ENCODE assay signal across 27 cellular contexts in the genomic region with DNA sequence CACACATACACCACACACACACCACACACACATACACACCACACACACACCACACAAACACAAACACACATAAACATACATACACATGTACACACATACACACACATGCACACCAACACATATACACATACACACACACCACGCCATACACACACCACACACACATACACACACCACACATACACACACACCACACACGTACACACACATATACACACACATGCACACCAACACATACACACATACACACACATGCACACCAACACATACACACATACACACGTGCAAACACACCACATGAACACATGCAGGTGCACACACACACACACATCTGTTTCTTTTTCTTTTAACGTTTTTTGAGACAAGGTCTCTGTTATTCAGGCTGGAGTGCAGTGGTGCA. TPM values are rescaled to one million over a fixed set of nuclear protein-coding genes. Genes with fewer than 3 reads are reported as not detected.
"Had no signal": no experiment of that assay in that cellular context is flagged by ENCODE, and none has a peak within 500 bp of the region (broad histone marks: within the 10 kb centered on the region; RNA-seq: fewer than 3 reads in every experiment).

No MANE protein-coding gene starts in this region.

- ATAC-seq: heart left ventricle; left cardiac atrium; stimulated activated memory B cell treated with anti-CD40 and anti-IgM and Interleukin-4, amounts not matched to agents 10 μg/mL and 1 μg/mL and 100 μg/mL, for 72 hours had no signal

- H3K27ac Mint-ChIP-seq: activated CD4-positive, alpha-beta memory T cell treated with anti-CD3 and anti-CD28 coated beads for 36 hours; activated CD8-positive, alpha-beta memory T cell treated with anti-CD3 and anti-CD28 coated beads, Interleukin-2, amount 10 ng/mL, durations not matched to agents 7 days and 5 days; activated naive CD8-positive, alpha-beta T cell; activated T-helper 1 cell treated with anti-CD3 and anti-CD28 coated beads, Interleukin-12 subunit alpha, Interleukin-12 subunit beta, Interleukin-2, Interleukin-4 antibody, amounts not matched to agents 30 ng/mL and 10 ng/mL and 1 ng/mL, durations not matched to agents 14 hours and 24 hours and 36 hours; dendritic cell treated with granulocyte-macrophage colony-stimulating factor and Interleukin-4, amounts not matched to agents 40 ng/mL and 50 ng/mL, for 4 days; memory B cell; stimulated activated memory B cell treated with anti-CD40 and anti-IgM and Interleukin-4, amounts not matched to agents 10 μg/mL and 1 μg/mL and 100 μg/mL, for 72 hours had no signal

- H3K4me2 ChIP-seq: smooth muscle cell had no signal

- H3K4me3 Mint-ChIP-seq: activated CD4-positive, alpha-beta memory T cell treated with anti-CD3 and anti-CD28 coated beads for 36 hours; activated CD8-positive, alpha-beta memory T cell treated with anti-CD3 and anti-CD28 coated beads, Interleukin-2, amount 10 ng/mL, durations not matched to agents 7 days and 5 days; activated naive CD8-positive, alpha-beta T cell; activated T-helper 1 cell treated with anti-CD3 and anti-CD28 coated beads, Interleukin-12 subunit alpha, Interleukin-12 subunit beta, Interleukin-2, Interleukin-4 antibody, amounts not matched to agents 30 ng/mL and 10 ng/mL and 1 ng/mL, durations not matched to agents 14 hours and 24 hours and 36 hours; dendritic cell treated with granulocyte-macrophage colony-stimulating factor and Interleukin-4, amounts not matched to agents 40 ng/mL and 50 ng/mL, for 4 days; memory B cell; nephron; stimulated activated memory B cell treated with anti-CD40 and anti-IgM and Interleukin-4, amounts not matched to agents 10 μg/mL and 1 μg/mL and 100 μg/mL, for 72 hours had no signal

- H3K4me3 ChIP-seq: cardiac muscle cell, heart left ventricle, sigmoid colon, smooth muscle cell, stomach, suprapubic skin, tibial nerve, uterus had no signal

- H3K36me3 Mint-ChIP-seq: activated CD4-positive, alpha-beta memory T cell treated with anti-CD3 and anti-CD28 coated beads for 36 hours; activated naive CD8-positive, alpha-beta T cell; memory B cell; stimulated activated memory B cell treated with anti-CD40 and anti-IgM and Interleukin-4, amounts not matched to agents 10 μg/mL and 1 μg/mL and 100 μg/mL, for 72 hours had no signal

- H3K9me3 Mint-ChIP-seq: activated CD4-positive, alpha-beta memory T cell treated with anti-CD3 and anti-CD28 coated beads for 36 hours; activated T-helper 1 cell treated with anti-CD3 and anti-CD28 coated beads, Interleukin-12 subunit alpha, Interleukin-12 subunit beta, Interleukin-2, Interleukin-4 antibody, amounts not matched to agents 30 ng/mL and 10 ng/mL and 1 ng/mL, durations not matched to agents 14 hours and 24 hours and 36 hours; dendritic cell treated with granulocyte-macrophage colony-stimulating factor and Interleukin-4, amounts not matched to agents 40 ng/mL and 50 ng/mL, for 4 days had no signal

- H3K27ac ChIP-seq: cardiac muscle cell, heart left ventricle, sigmoid colon, stomach, suprapubic skin, tibial nerve, uterus had no signal

- H3K9me3 ChIP-seq: heart left ventricle, sigmoid colon, stomach, suprapubic skin, tibial nerve, uterus had no signal

- FAIRE-seq: endometrium had no signal

- DNase-seq: activated CD4-positive, alpha-beta T cell treated with anti-CD3 and anti-CD28 coated beads for 4 hours; activated gamma-delta T cell; amniotic stem cell; effector CD4-positive, alpha-beta T cell; heart left ventricle; islet precursor cell; left cardiac atrium; occipital lobe; sigmoid colon; stimulated activated CD4-positive, alpha-beta T cell treated with anti-CD3 and anti-CD28 coated beads, Interleukin-15, amount 100 ng/mL, for 24 hours; stomach; T-helper 9 cell; uterus had no signal

- H3K36me3 ChIP-seq: cardiac muscle cell, heart left ventricle, sigmoid colon, stomach, suprapubic skin, tibial nerve, uterus had no signal

- H3K27me3 ChIP-seq: cardiac muscle cell, sigmoid colon, stomach, suprapubic skin, uterus had no signal

- H3K4me1 ChIP-seq: heart left ventricle, sigmoid colon, stomach, suprapubic skin, uterus had no signal

RNA-seq across cellular contexts. Expression of a gene that starts 41.0 kb away (rescaled TPM):
- total RNA-seq: mononuclear cell had no signal
